ENCODE assay signal across 21 cellular contexts in genomic region chr3:129187857-129188256, GRCh38. TPM values are rescaled to one million over a fixed set of nuclear protein-coding genes. Genes with fewer than 3 reads are reported as not detected.
DNase-seq lines count a peak whose midpoint lies in the region; ATAC-seq and TF ChIP-seq lines count a peak whose summit lies in the region.
"Had no signal": no experiment of that assay in that cellular context is flagged by ENCODE, and none has a peak within 500 bp of the region (broad histone marks: within the 10 kb centered on the region; RNA-seq: fewer than 3 reads in every experiment).

No MANE protein-coding gene starts in this region.

- no peaks in the 10 kb centered on the region for H3K36me3 ChIP-seq in cardiac muscle cell
- H3K36me3 ChIP-seq in neural progenitor cell, result no peaks in the 10 kb centered on the region
- H3K36me3 ChIP-seq: ovary, vagina had no signal

- no peak overlapping the region for H3K4me3 ChIP-seq in cardiac muscle cell
- H3K4me3 ChIP-seq in neural progenitor cell, result no peak overlapping the region
- H3K4me3 ChIP-seq: ovary, vagina had no signal

- no peaks in the 10 kb centered on the region for H3K9me3 ChIP-seq in cardiac muscle cell (ENCODE audit: low read depth)
- no peaks in the 10 kb centered on the region for H3K9me3 ChIP-seq in neural progenitor cell (ENCODE audit: low read depth)
- H3K9me3 ChIP-seq: ovary, vagina had no signal

- POLR2A ChIA-PET in activated B cell treated with CpG ODN at 0.5 μM for 24 hours (lab: Charles Lee), result interaction anchor here (1.1 kb wide), 1 partner anchor 43 kb away, joined by 3 read pairs; no protein-coding TSS in a partner anchor

- peaks cover 10% of the 10 kb centered on the region; the same call in 1 of the 2 replicates for H3K4me1 Mint-ChIP-seq in HFFc6 (ENCODE audit: low read depth)
- H3K4me1 Mint-ChIP-seq in activated B cell treated with CpG ODN at 0.5 μM for 24 hours, result peaks cover 13% of the 10 kb centered on the region
- H3K4me1 Mint-ChIP-seq in neural progenitor cell, result peaks cover 13% of the 10 kb centered on the region

- H3K27me3 Mint-ChIP-seq in HFFc6 (ENCODE audit: insufficient read depth) (no peaks in the 10 kb centered on the region; the same call in 1 of the 2 replicates), activated B cell treated with CpG ODN at 0.5 μM for 24 hours (no peaks in the 10 kb centered on the region), neural progenitor cell (ENCODE audit: insufficient read depth, low read depth) (peaks cover 2% of the 10 kb centered on the region)
- H3K27me3 Mint-ChIP-seq: activated CD4-positive, alpha-beta T cell treated with anti-CD3 and anti-CD28 coated beads for 36 hours; naive B cell had no signal

- no peaks in the 10 kb centered on the region for H3F3A ChIP-seq in neural progenitor cell (ENCODE audit: low read depth)

- H3K27ac Mint-ChIP-seq in HFFc6, result peak overlapping the region; percentile 49; the same call in 1 of the 2 replicates
- H3K27ac Mint-ChIP-seq in activated B cell treated with CpG ODN at 0.5 μM for 24 hours, result peak overlapping the region; percentile 61
- peak overlapping the region; percentile 24 for H3K27ac Mint-ChIP-seq in neural progenitor cell
- H3K27ac Mint-ChIP-seq: activated T-helper 2 cell treated with anti-CD3 and anti-CD28 coated beads, Interferon-gamma antibody, Interleukin-2, Interleukin-4, amounts not matched to agents 10 μg/mL and 5 μg/mL and 100 μg/mL, durations not matched to agents 14 hours and 24 hours and 36 hours had no signal

- H3K27me3 ChIP-seq in cardiac muscle cell (no peaks in the 10 kb centered on the region), neural progenitor cell (no peaks in the 10 kb centered on the region)
- H3K27me3 ChIP-seq: ovary, vagina had no signal

- H4K20me1 ChIP-seq in neural progenitor cell (ENCODE audit: low read depth), result peaks cover 5% of the 10 kb centered on the region

- H3K27ac ChIP-seq in cardiac muscle cell, result peak overlapping the region; percentile 79
- H3K27ac ChIP-seq in neural progenitor cell, result no peak overlapping the region
- H3K27ac ChIP-seq: vagina had no signal

- CTCF ChIA-PET in activated B cell treated with CpG ODN at 0.5 μM for 24 hours (lab: Charles Lee), result interaction anchor here (2.8 kb wide), 1 partner anchor 57 kb away, joined by 14 read pairs; no protein-coding TSS in a partner anchor

- intact Hi-C loops in cardiac septum (cut with DNase I), result no loop called here
- intact Hi-C loops in activated B cell treated with CpG ODN at 0.5 μM for 24 hours (cut with micrococcal nuclease), result loop anchor here (10.0 kb wide), 1 partner anchor 313 kb away; the partner anchor contains the start of gene ACAD9

- no peak for TF ChIP-seq CTCF in cardiac muscle cell (IDR thresholded peaks at IDR 0.05; ENCODE audit: low read depth, low read length)
- no peak for TF ChIP-seq CTCF in HFFc6 (IDR thresholded peaks at IDR 0.05)
- TF ChIP-seq CTCF in activated B cell treated with CpG ODN at 0.5 μM for 24 hours (IDR thresholded peaks at IDR 0.05), result no peak
- no peak for TF ChIP-seq CTCF in neural progenitor cell (IDR thresholded peaks at IDR 0.05)

- H2AFZ ChIP-seq in neural progenitor cell (replicated peaks), result no peak overlapping the region

- no peak overlapping the region for H3K4me2 ChIP-seq in neural progenitor cell

- H3K9me3 Mint-ChIP-seq in HFFc6 (no peaks in the 10 kb centered on the region), activated B cell treated with CpG ODN at 0.5 μM for 24 hours (no peaks in the 10 kb centered on the region), neural progenitor cell (no peaks in the 10 kb centered on the region)
- H3K9me3 Mint-ChIP-seq: activated T-helper 2 cell treated with anti-CD3 and anti-CD28 coated beads, Interferon-gamma antibody, Interleukin-2, Interleukin-4, amounts not matched to agents 10 μg/mL and 5 μg/mL and 100 μg/mL, durations not matched to agents 14 hours and 24 hours and 36 hours; CD8-positive, alpha-beta T cell; naive B cell had no signal

- no peak for ATAC-seq in activated B cell treated with CpG ODN at 0.5 μM for 24 hours (ENCODE audit: low read depth)
- ATAC-seq: activated CD4-positive, alpha-beta T cell treated with anti-CD3 and anti-CD28 coated beads for 36 hours; CD8-positive, alpha-beta T cell; left colon had no signal

- H3K36me3 Mint-ChIP-seq in HFFc6 (ENCODE audit: low read depth), result peaks cover 9% of the 10 kb centered on the region
- H3K36me3 Mint-ChIP-seq in activated B cell treated with CpG ODN at 0.5 μM for 24 hours (ENCODE audit: low read depth), result peaks cover 5% of the 10 kb centered on the region
- H3K36me3 Mint-ChIP-seq in neural progenitor cell, result no peaks in the 10 kb centered on the region
- H3K36me3 Mint-ChIP-seq: naive B cell had no signal

- DNase-seq in cardiac muscle cell (ENCODE audit: low read depth in 1 of 2, low spot score in 1 of 2) (no peak), cardiac septum (ENCODE audit: low spot score) (no peak), HFFc6 (no peak), activated B cell treated with CpG ODN at 0.5 μM for 24 hours (no peak), neural progenitor cell (ENCODE audit: low spot score) (no peak), activated gamma-delta T cell treated with Interleukin-2 at 50 U/mL for 16 hours (no peak), ecto neural progenitor cell (ENCODE audit: low spot score) (no peak), germinal center (ENCODE audit: low spot score) (no peak)
- DNase-seq: activated CD4-positive, alpha-beta T cell treated with anti-CD3 and anti-CD28 coated beads for 36 hours; caudate nucleus; CD8-positive, alpha-beta T cell; DMS79; left colon; MV-4-11; naive B cell; NCI-H187; NCI-H526 treated with DMSO at 0.1 percent for 48 hours; ovary; SHP77 had no signal

- H3K79me2 ChIP-seq in neural progenitor cell (ENCODE audit: low read depth), result peaks cover 33% of the 10 kb centered on the region

- no peak overlapping the region for H3K9ac ChIP-seq in neural progenitor cell

- H3K4me3 Mint-ChIP-seq in HFFc6, result no peak overlapping the region
- peak overlapping the region; percentile 24 for H3K4me3 Mint-ChIP-seq in activated B cell treated with CpG ODN at 0.5 μM for 24 hours
- no peak overlapping the region for H3K4me3 Mint-ChIP-seq in neural progenitor cell
- H3K4me3 Mint-ChIP-seq: activated CD4-positive, alpha-beta T cell treated with anti-CD3 and anti-CD28 coated beads for 36 hours; CD8-positive, alpha-beta T cell had no signal

- H3K4me1 ChIP-seq in cardiac muscle cell (ENCODE audit: low read depth) (peaks cover 6% of the 10 kb centered on the region), neural progenitor cell (peaks cover 3% of the 10 kb centered on the region)

RNA-seq across cellular contexts. Expression of gene CNBP, which starts 4.2 kb away (rescaled TPM):
- total RNA-seq in cardiac muscle cell (285 and 377 TPM in 2 replicates), cardiac septum (458 TPM), activated B cell treated with CpG ODN at 0.5 μM for 24 hours (281 and 303 TPM in 2 replicates), neural progenitor cell (ENCODE audit: low replicate concordance) (424 and 495 TPM in 2 replicates)
- 448 and 619 TPM in 2 replicates for polyA plus RNA-seq in cardiac muscle cell
- total RNA-seq in HFFc6 (2021; fragmentation: NEBNext Ultra II Directional; extraction: Animal tissue kit (Norgen Biotek cat#: 25700)), result 100 to 1,000 TPM; 229 to 242 (median 240) TPM

RNA-seq across cellular contexts. Expression of gene ISY1, which starts 27.0 kb away (rescaled TPM):
- 17.5 and 20.1 TPM in 2 replicates for total RNA-seq in cardiac muscle cell
- 44.7 and 51.9 TPM in 2 replicates for polyA plus RNA-seq in cardiac muscle cell
- total RNA-seq in cardiac septum, result 23.9 TPM
- total RNA-seq in HFFc6 (2021; fragmentation: NEBNext Ultra II Directional; extraction: Animal tissue kit (Norgen Biotek cat#: 25700)), result 10 to 100 TPM; 34.6 to 50.6 (median 42.2) TPM
- 47.7 and 52.9 TPM in 2 replicates for total RNA-seq in activated B cell treated with CpG ODN at 0.5 μM for 24 hours
- total RNA-seq in neural progenitor cell (ENCODE audit: low replicate concordance), result 22.5 and 31.9 TPM in 2 replicates
